29 cellular contexts compared by ENCODE assay signal in the genomic region with DNA sequence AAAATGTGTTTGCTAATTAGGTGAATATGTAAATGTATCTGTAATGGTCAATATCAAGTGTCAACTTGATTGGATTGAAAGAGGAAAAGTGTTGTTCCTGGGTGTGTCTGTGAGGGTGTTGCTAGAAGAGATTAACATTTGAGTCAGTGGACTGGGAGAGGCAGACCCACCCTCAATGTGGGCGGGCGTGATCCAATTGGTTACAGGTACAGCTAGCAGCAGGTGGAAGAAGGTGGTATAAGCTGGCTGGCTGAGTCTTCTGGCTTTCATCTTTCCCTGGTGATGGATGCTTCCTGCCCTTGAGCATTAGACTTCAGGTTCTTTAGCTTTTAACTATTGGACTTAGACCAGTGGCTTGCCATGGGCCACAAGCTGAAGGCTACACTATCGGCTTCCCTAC.
"Had no signal": no experiment of that assay in that cellular context is flagged by ENCODE, and none has a peak within 500 bp of the region (broad histone marks: within the 10 kb centered on the region; RNA-seq: fewer than 3 reads in every experiment).

No MANE protein-coding gene starts in this region.

- ATAC-seq: natural killer cell; psoas muscle; right cardiac atrium; right lobe of liver; stimulated activated effector memory CD8-positive, alpha-beta T cell treated with anti-CD3 and anti-CD28 coated beads, Interleukin-12 subunit alpha, Interleukin-12 subunit beta, amount 100 ng/mL, for 72 hours; stimulated activated naive B cell treated with anti-CD40 and anti-IgM and Interleukin-4, amounts not matched to agents 10 μg/mL and 1 μg/mL and 100 μg/mL, for 72 hours; upper lobe of right lung had no signal

- H3K36me3 Mint-ChIP-seq: natural killer cell; neural progenitor cell; stimulated activated effector memory CD8-positive, alpha-beta T cell treated with anti-CD3 and anti-CD28 coated beads, Interleukin-12 subunit alpha, Interleukin-12 subunit beta, amount 100 ng/mL, for 72 hours; stimulated activated naive B cell treated with anti-CD40 and anti-IgM and Interleukin-4, amounts not matched to agents 10 μg/mL and 1 μg/mL and 100 μg/mL, for 72 hours; type B pancreatic cell had no signal

- H3K27me3 Mint-ChIP-seq: progenitor cell of endocrine pancreas; stimulated activated naive B cell treated with anti-CD40 and anti-IgM and Interleukin-4, amounts not matched to agents 10 μg/mL and 1 μg/mL and 100 μg/mL, for 72 hours; stimulated activated naive CD8-positive, alpha-beta T cell treated with anti-CD3 and anti-CD28 coated beads, Interleukin-15, Interleukin-2, amounts not matched to agents 100 ng/mL and 50 ng/mL, for 24 hours; type B pancreatic cell had no signal

- H3K27me3 ChIP-seq: neural progenitor cell, ovary, right lobe of liver, sigmoid colon, stomach, suprapubic skin, testis, tibial artery, transverse colon, upper lobe of right lung, uterus had no signal

- H3K9me3 ChIP-seq: ovary, psoas muscle, right lobe of liver, sigmoid colon, suprapubic skin, testis, tibial artery, transverse colon, upper lobe of right lung, uterus had no signal

- H3K4me2 ChIP-seq: neural progenitor cell had no signal

- DNase-seq: natural killer cell; occipital lobe; ovary; posterior cingulate gyrus; psoas muscle; right cardiac atrium; right lobe of liver; sigmoid colon; small intestine; stimulated activated CD4-positive, alpha-beta T cell treated with anti-CD3 and anti-CD28 coated beads, Interleukin-15, amount 100 ng/mL, for 24 hours; stimulated activated CD4-positive, alpha-beta T cell treated with anti-CD3 and anti-CD28 coated beads, Interleukin-2, amount 100 ng/mL, for 24 hours; stimulated activated CD4-positive, alpha-beta T cell treated with anti-CD3 and anti-CD28 coated beads, Interleukin-2, amount 100 ng/mL, for 48 hours; stimulated activated CD4-positive, alpha-beta T cell treated with anti-CD3 and anti-CD28 coated beads, Interleukin-4, amount 100 ng/mL, for 24 hours; stimulated activated naive B cell treated with anti-CD40 and anti-IgM and Interleukin-4, amounts not matched to agents 10 μg/mL and 1 μg/mL and 100 μg/mL, for 72 hours; stimulated activated naive CD4-positive, alpha-beta T cell treated with Interleukin-2 at 50 U/mL for 16 hours; stomach; testis; tibial artery; transverse colon; upper lobe of right lung; uterus had no signal

- H3K9me3 Mint-ChIP-seq: natural killer cell; nephron; neural progenitor cell; stimulated activated effector memory CD8-positive, alpha-beta T cell treated with anti-CD3 and anti-CD28 coated beads, Interleukin-12 subunit alpha, Interleukin-12 subunit beta, amount 100 ng/mL, for 72 hours; stimulated activated naive B cell treated with anti-CD40 and anti-IgM and Interleukin-4, amounts not matched to agents 10 μg/mL and 1 μg/mL and 100 μg/mL, for 72 hours; type B pancreatic cell had no signal

- H3K27ac ChIP-seq: neural progenitor cell, ovary, parathyroid adenoma, psoas muscle, right lobe of liver, sigmoid colon, stomach, suprapubic skin, testis, tibial artery, transverse colon, upper lobe of right lung, uterus had no signal

- H3K79me2 ChIP-seq: parathyroid adenoma had no signal

- H3K36me3 ChIP-seq: neural progenitor cell, ovary, right lobe of liver, sigmoid colon, stomach, suprapubic skin, tibial artery, transverse colon, upper lobe of right lung, uterus had no signal

- H3K27ac Mint-ChIP-seq: natural killer cell; nephron; neural progenitor cell; progenitor cell of endocrine pancreas; stimulated activated effector memory CD8-positive, alpha-beta T cell treated with anti-CD3 and anti-CD28 coated beads, Interleukin-12 subunit alpha, Interleukin-12 subunit beta, amount 100 ng/mL, for 72 hours; stimulated activated naive B cell treated with anti-CD40 and anti-IgM and Interleukin-4, amounts not matched to agents 10 μg/mL and 1 μg/mL and 100 μg/mL, for 72 hours; stimulated activated naive CD8-positive, alpha-beta T cell treated with anti-CD3 and anti-CD28 coated beads, Interleukin-15, Interleukin-2, amounts not matched to agents 100 ng/mL and 50 ng/mL, for 24 hours; type B pancreatic cell had no signal

- H3K4me1 Mint-ChIP-seq: natural killer cell; nephron; neural progenitor cell; stimulated activated effector memory CD8-positive, alpha-beta T cell treated with anti-CD3 and anti-CD28 coated beads, Interleukin-12 subunit alpha, Interleukin-12 subunit beta, amount 100 ng/mL, for 72 hours; stimulated activated naive B cell treated with anti-CD40 and anti-IgM and Interleukin-4, amounts not matched to agents 10 μg/mL and 1 μg/mL and 100 μg/mL, for 72 hours had no signal

- H3K4me1 ChIP-seq: parathyroid adenoma, psoas muscle, right lobe of liver, sigmoid colon, stomach, suprapubic skin, testis, tibial artery, transverse colon, upper lobe of right lung, uterus had no signal

- H2AFZ ChIP-seq: neural progenitor cell, parathyroid adenoma had no signal

- H3K9ac ChIP-seq: neural progenitor cell, parathyroid adenoma had no signal

- H3K4me3 Mint-ChIP-seq: natural killer cell; nephron; neural progenitor cell; stimulated activated effector memory CD8-positive, alpha-beta T cell treated with anti-CD3 and anti-CD28 coated beads, Interleukin-12 subunit alpha, Interleukin-12 subunit beta, amount 100 ng/mL, for 72 hours; stimulated activated naive B cell treated with anti-CD40 and anti-IgM and Interleukin-4, amounts not matched to agents 10 μg/mL and 1 μg/mL and 100 μg/mL, for 72 hours; stimulated activated naive CD8-positive, alpha-beta T cell treated with anti-CD3 and anti-CD28 coated beads, Interleukin-15, Interleukin-2, amounts not matched to agents 100 ng/mL and 50 ng/mL, for 24 hours; type B pancreatic cell had no signal

- H3K4me3 ChIP-seq: neural progenitor cell, ovary, psoas muscle, right lobe of liver, sigmoid colon, stomach, suprapubic skin, testis, tibial artery, transverse colon, upper lobe of right lung, uterus had no signal
